8 cellular contexts compared by ENCODE assay signal in the genomic region with DNA sequence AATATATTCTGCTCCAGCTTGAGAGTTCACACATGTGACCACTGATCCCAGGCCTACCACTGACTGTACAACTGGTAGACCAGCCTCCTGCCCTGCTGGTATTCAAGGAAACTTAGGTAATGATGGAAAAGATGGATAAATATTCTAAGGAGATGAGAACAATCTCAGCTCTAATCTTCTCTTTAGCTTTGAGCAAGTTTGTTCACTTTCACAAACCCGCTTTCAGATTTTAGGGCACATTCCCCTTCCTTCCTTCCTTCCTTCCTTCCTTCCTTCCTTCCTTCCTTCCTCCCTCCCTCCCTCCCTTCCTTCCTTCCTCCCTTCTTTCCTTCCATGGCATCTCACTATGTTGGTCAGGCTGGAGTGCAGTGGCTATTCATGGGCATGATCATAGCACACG.
"Had no signal": no experiment of that assay in that cellular context is flagged by ENCODE, and none has a peak within 500 bp of the region (broad histone marks: within the 10 kb centered on the region; RNA-seq: fewer than 3 reads in every experiment).

No MANE protein-coding gene starts in this region.

- H3K9me3 ChIP-seq: HAP-1 had no signal

- H3K27ac ChIP-seq: GM23248, KMS-11 had no signal

- H3K4me2 ChIP-seq: KMS-11 had no signal

- H3K36me3 ChIP-seq: HAP-1 had no signal

- DNase-seq: GM23248, GOT3, H7, KBM-7 had no signal

- H2AFZ ChIP-seq: GM23248 had no signal

- ATAC-seq: HCT116 had no signal

- FAIRE-seq: HTR-8/SVneo had no signal

- H3K9ac ChIP-seq: GM23248, KMS-11 had no signal

- H3K4me1 ChIP-seq: HAP-1 had no signal

- H3K4me3 ChIP-seq: GM23248, HAP-1 had no signal
